Comparison of ENCODE assay signal across 21 cellular contexts in genomic region chr12:115700896-115701465, GRCh38.
"Had no signal": no experiment of that assay in that cellular context is flagged by ENCODE, and none has a peak within 500 bp of the region (broad histone marks: within the 10 kb centered on the region; RNA-seq: fewer than 3 reads in every experiment).

No MANE protein-coding gene starts in this region.

- ATAC-seq: activated CD8-positive, alpha-beta T cell treated with anti-CD3 and anti-CD28 coated beads, Interleukin-2, amount 10 ng/mL, durations not matched to agents 7 days and 5 days; left lung; naive thymus-derived CD4-positive, alpha-beta T cell; stimulated activated naive CD8-positive, alpha-beta T cell treated with anti-CD3 and anti-CD28 coated beads, Interleukin-15, Interleukin-2, amounts not matched to agents 100 U/mL and 50 U/mL, for 24 hours; T-cell; upper lobe of right lung had no signal

- H3K4me1 Mint-ChIP-seq: endodermal cell; naive thymus-derived CD4-positive, alpha-beta T cell; T-cell had no signal

- H3K27me3 Mint-ChIP-seq: activated naive CD8-positive, alpha-beta T cell had no signal

- DNase-seq: activated CD4-positive, alpha-beta T cell treated with anti-CD3 and anti-CD28 coated beads for 1 hour; activated CD4-positive, alpha-beta T cell treated with anti-CD3 and anti-CD28 coated beads, Interleukin-2, amount 50 U/mL, for 1 hour; activated CD8-positive, alpha-beta T cell treated with anti-CD3 and anti-CD28 coated beads, Interleukin-2, amount 10 ng/mL, durations not matched to agents 7 days and 5 days; amniotic stem cell; cerebellar nuclear complex; cortex of kidney; endodermal cell; foreskin melanocyte; kidney glomerular epithelial cell; left lung; naive thymus-derived CD4-positive, alpha-beta T cell; retina; stimulated activated CD4-positive, alpha-beta T cell treated with anti-CD3 and anti-CD28 coated beads, Interleukin-12 subunit alpha, Interleukin-12 subunit beta, amount 100 ng/mL, for 4 hours; stimulated activated CD4-positive, alpha-beta T cell treated with anti-CD3 and anti-CD28 coated beads, Interleukin-4, amount 100 ng/mL, for 4 hours; stimulated activated naive CD8-positive, alpha-beta T cell treated with anti-CD3 and anti-CD28 coated beads, Interleukin-15, Interleukin-2, amounts not matched to agents 100 U/mL and 50 U/mL, for 24 hours; T-cell; upper lobe of right lung had no signal

- H3K27ac Mint-ChIP-seq: activated CD8-positive, alpha-beta T cell treated with anti-CD3 and anti-CD28 coated beads, Interleukin-2, amount 10 ng/mL, durations not matched to agents 7 days and 5 days; activated naive CD8-positive, alpha-beta T cell; endodermal cell; naive thymus-derived CD4-positive, alpha-beta T cell; progenitor cell of endocrine pancreas; T-cell had no signal

- H3K36me3 ChIP-seq: left lung, upper lobe of right lung had no signal

- H3K36me3 Mint-ChIP-seq: activated naive CD8-positive, alpha-beta T cell; naive thymus-derived CD4-positive, alpha-beta T cell; T-cell had no signal

- H3K9me3 ChIP-seq: left lung, upper lobe of right lung had no signal

- H3K4me3 Mint-ChIP-seq: activated CD8-positive, alpha-beta T cell treated with anti-CD3 and anti-CD28 coated beads, Interleukin-2, amount 10 ng/mL, durations not matched to agents 7 days and 5 days; activated naive CD8-positive, alpha-beta T cell; endodermal cell; naive thymus-derived CD4-positive, alpha-beta T cell; T-cell had no signal

- H3K4me3 ChIP-seq: left lung, lung, upper lobe of right lung had no signal

- H3K27me3 ChIP-seq: left lung, upper lobe of right lung had no signal

- H3K27ac ChIP-seq: epithelial cell of prostate, left lung, upper lobe of right lung had no signal

- H3K4me1 ChIP-seq: left lung, upper lobe of right lung had no signal
